ENCODE assay signal across 21 cellular contexts in the genomic region with DNA sequence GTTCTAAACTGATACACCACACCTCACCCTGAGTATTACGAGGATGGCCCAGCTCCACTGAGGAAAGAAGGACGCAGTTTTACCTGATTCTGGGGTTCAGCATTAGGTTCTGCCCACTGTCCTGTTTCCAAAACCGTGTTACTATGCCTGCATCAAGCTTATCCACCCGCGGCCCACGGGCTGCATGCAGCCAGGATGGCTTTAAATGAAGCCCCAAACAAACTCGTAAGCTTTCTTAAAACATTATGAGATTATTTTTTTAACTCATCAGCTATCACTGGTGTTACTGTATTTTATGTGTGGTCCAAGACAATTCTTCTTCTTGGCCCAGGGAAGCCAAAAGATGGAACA. TPM values are rescaled to one million over a fixed set of nuclear protein-coding genes. Genes with fewer than 3 reads are reported as not detected.
DNase-seq lines count a peak whose midpoint lies in the region; ATAC-seq and TF ChIP-seq lines count a peak whose summit lies in the region.
"Had no signal": no experiment of that assay in that cellular context is flagged by ENCODE, and none has a peak within 500 bp of the region (broad histone marks: within the 10 kb centered on the region; RNA-seq: fewer than 3 reads in every experiment).

No MANE protein-coding gene starts in this region.

- intact Hi-C loops in Calu3 (cut with micrococcal nuclease; ENCODE audit: unreplicated experiment) (no loop called here), Panc1 (cut with micrococcal nuclease; ENCODE audit: unreplicated experiment) (no loop called here), prostate gland (cut with DNase I) (no loop called here)

- no peaks in the 10 kb centered on the region for H3K79me2 ChIP-seq in H9 (ENCODE audit: insufficient read depth, low read length)

- peaks cover 49% of the 10 kb centered on the region for H3K4me1 Mint-ChIP-seq in Calu3 (ENCODE audit: low read depth, unreplicated experiment)
- peaks cover 15% of the 10 kb centered on the region for H3K4me1 Mint-ChIP-seq in neural crest cell
- peaks cover 19 to 26% of the 10 kb centered on the region in 2 experiments for H3K4me1 Mint-ChIP-seq in H9

- DNase-seq in Calu3 = no peak
- DNase-seq in Panc1 (ENCODE audit: low read depth, low spot score) = no peak
- DNase-seq in neural crest cell (ENCODE audit: low read depth, low spot score) = no peak
- no peak for DNase-seq in H9
- DNase-seq in prostate gland (ENCODE audit: low spot score) = no peak
- DNase-seq: CD4-positive, alpha-beta memory T cell; EL; GF-D8; HFFc6; MM.1S; NCI-H1048; NCI-H1417 treated with DMSO at 0.1 percent for 48 hours; NCI-H2107; NCI-H510A; NK-92 treated with Interleukin-12 subunit alpha and Interleukin-12 subunit beta, amount 100 ng/mL, for 24 hours had no signal

- no peak overlapping the region for H3K9ac ChIP-seq in skeletal muscle satellite cell (ENCODE audit: low read depth, low read length)
- H3K9ac ChIP-seq in H9 (ENCODE audit: extremely low read depth, insufficient read length, low read length) = no peak overlapping the region
- H3K9ac ChIP-seq: BLaER1 treated with 17β-estradiol and CSF1 and Interleukin-3, amounts not matched to agents 10 nM and 100 nM had no signal

- TF ChIP-seq CTCF in Calu3 (IDR thresholded peaks at IDR 0.05; ENCODE audit: unreplicated experiment) = no peak
- no peak for TF ChIP-seq CTCF in Panc1 (IDR thresholded peaks at IDR 0.05)
- TF ChIP-seq CTCF in neural crest cell (conservative IDR thresholded peaks at IDR 0.05) = no peak
- no peak for TF ChIP-seq CTCF in H9 (conservative IDR thresholded peaks at IDR 0.05)
- no peak for TF ChIP-seq CTCF in prostate gland (IDR thresholded peaks at IDR 0.05)

- no peak overlapping the region for H2BK20ac ChIP-seq in H9 (ENCODE audit: low read depth, low read length, poor library complexity, severe bottlenecking)

- H3K27me3 Mint-ChIP-seq in Calu3 (ENCODE audit: unreplicated experiment) (peaks cover 11% of the 10 kb centered on the region), neural crest cell (ENCODE audit: low read depth) (peaks cover 22% of the 10 kb centered on the region), H9 (ENCODE audit: low read depth) (peaks cover 6% of the 10 kb centered on the region)

- H3K9me3 ChIP-seq in Panc1 (ENCODE audit: control insufficient read depth, insufficient read depth, low read depth, low read length) (no peaks in the 10 kb centered on the region), skeletal muscle satellite cell (replicated peaks; ENCODE audit: low read length) (no peaks in the 10 kb centered on the region), H9 (ENCODE audit: control insufficient read depth, low read depth, low read length) (no peaks in the 10 kb centered on the region), prostate gland (no peaks in the 10 kb centered on the region)
- H3K9me3 ChIP-seq: BLaER1 treated with 17β-estradiol and CSF1 and Interleukin-3, amounts not matched to agents 10 nM and 100 nM; SJSA1 had no signal

- no peak overlapping the region for H2BK120ac ChIP-seq in H9 (ENCODE audit: low read depth, low read length, poor library complexity, severe bottlenecking)

- no peak overlapping the region for H4K5ac ChIP-seq in H9 (ENCODE audit: insufficient read length, low read depth, low read length)

- no peaks in the 10 kb centered on the region for H3K79me1 ChIP-seq in H9 (ENCODE audit: insufficient read depth, low read depth, low read length, poor library complexity, severe bottlenecking)

- H3K27ac Mint-ChIP-seq in Calu3 (ENCODE audit: unreplicated experiment) = no peak overlapping the region
- peak overlapping the region; percentile 81 for H3K27ac Mint-ChIP-seq in neural crest cell (ENCODE audit: unreplicated experiment)
- no peak overlapping the region for H3K27ac Mint-ChIP-seq in H9
- H3K27ac Mint-ChIP-seq: CD4-positive, alpha-beta memory T cell; HFFc6 had no signal

- H3K36me3 ChIP-seq in Panc1 (ENCODE audit: control insufficient read depth, insufficient read depth, low read length) (no peaks in the 10 kb centered on the region), skeletal muscle satellite cell (ENCODE audit: insufficient read depth, low read length) (no peaks in the 10 kb centered on the region), prostate gland (no peaks in the 10 kb centered on the region)
- H3K36me3 ChIP-seq: BLaER1 treated with 17β-estradiol and CSF1 and Interleukin-3, amounts not matched to agents 10 nM and 100 nM; SJSA1 had no signal

- H3K4me1 ChIP-seq in Panc1 (ENCODE audit: control insufficient read depth, insufficient read depth, low read length) (peaks cover 27% of the 10 kb centered on the region), skeletal muscle satellite cell (ENCODE audit: control insufficient read depth, insufficient read depth, low read length) (peaks cover 13% of the 10 kb centered on the region), H9 (ENCODE audit: insufficient read depth, low read length) (peaks cover 4% of the 10 kb centered on the region), prostate gland (replicated peaks) (no peaks in the 10 kb centered on the region)

- POLR2A ChIA-PET in Panc1 (lab: Charles Lee) = no interaction called here

- H2BK5ac ChIP-seq in H9 (ENCODE audit: insufficient read length, low read length) = no peak overlapping the region

- H3K4me3 Mint-ChIP-seq in Calu3 (ENCODE audit: low read depth, unreplicated experiment) = peak overlapping the region; percentile 24
- no peak overlapping the region for H3K4me3 Mint-ChIP-seq in neural crest cell
- H3K4me3 Mint-ChIP-seq in H9 = no peak overlapping the region
- H3K4me3 Mint-ChIP-seq: CD4-positive, alpha-beta memory T cell; HFFc6 had no signal

- no CpG with 5 or more reads among the region's 7 CpGs for WGBS in H9 (ENCODE audit: extremely low coverage, insufficient read length, low lambda C conversion rate)
- WGBS in prostate gland = 53% methylated on average over 7 of the region's 7 CpGs

- H4K20me1 ChIP-seq in H9 (ENCODE audit: control insufficient read depth, insufficient read depth, insufficient read length) = no peaks in the 10 kb centered on the region
- H4K20me1 ChIP-seq: BLaER1 treated with 17β-estradiol and CSF1 and Interleukin-3, amounts not matched to agents 10 nM and 100 nM had no signal

- no peak overlapping the region for H3K4ac ChIP-seq in H9 (ENCODE audit: low read depth, low read length)

- no peaks in the 10 kb centered on the region for H3K23me2 ChIP-seq in H9 (ENCODE audit: insufficient read length, low read depth, low read length, poor library complexity, severe bottlenecking)

- no peak overlapping the region for H3T11ph ChIP-seq in H9 (ENCODE audit: low read length)

- no peak overlapping the region for H3K56ac ChIP-seq in H9 (ENCODE audit: insufficient read length, low read depth, low read length)

- TF ChIP-seq POLR2A in prostate gland (IDR thresholded peaks at IDR 0.05) = no peak

- no peak overlapping the region for H2AFZ ChIP-seq in H9 (ENCODE audit: low read length)

- no peak overlapping the region for H3K18ac ChIP-seq in H9 (ENCODE audit: insufficient read length, low read depth, low read length)

- H2AK5ac ChIP-seq in H9 (ENCODE audit: insufficient read length, low read length) = no peak overlapping the region

- no peak overlapping the region for H3K14ac ChIP-seq in H9 (ENCODE audit: insufficient read depth, low read length)

- ATAC-seq in Panc1 = no peak; the same call in 1 of the 2 replicates
- no peak for ATAC-seq in GM18868 (IDR thresholded peaks at IDR 0.05; ENCODE audit: unreplicated experiment)
- ATAC-seq: Right ventricle myocardium inferior had no signal

- H3K27me3 ChIP-seq in Panc1 (ENCODE audit: control insufficient read depth, insufficient read depth, low read length) = no peaks in the 10 kb centered on the region
- H3K27me3 ChIP-seq in skeletal muscle satellite cell (ENCODE audit: control insufficient read depth, insufficient read depth, low read length) = peaks cover 14% of the 10 kb centered on the region
- H3K27me3 ChIP-seq in H9 (ENCODE audit: insufficient read depth, low read length) = no peaks in the 10 kb centered on the region
- no peaks in the 10 kb centered on the region for H3K27me3 ChIP-seq in prostate gland (replicated peaks; ENCODE audit: insufficient read depth)
- H3K27me3 ChIP-seq: BLaER1 treated with 17β-estradiol and CSF1 and Interleukin-3, amounts not matched to agents 10 nM and 100 nM had no signal

- no peak overlapping the region for H2BK15ac ChIP-seq in H9 (ENCODE audit: low read depth, low read length)

- no peak overlapping the region for H2BK12ac ChIP-seq in H9 (ENCODE audit: insufficient read length, low read depth, low read length)

- BruUV-seq in Calu3 (replicated peaks; lab: Mats Ljungman, UMichigan) (no TSS peak), Panc1 (replicated peaks; lab: Mats Ljungman, UMichigan) (no TSS peak)

- H3K4me3 ChIP-seq in Panc1 (ENCODE audit: low read depth in 2 of 2, low read length in 2 of 2) (peak overlapping the region; percentile 12 to 29; a peak in 3 of 4 replicates), skeletal muscle satellite cell (ENCODE audit: low read length) (peak overlapping the region; percentile 2), prostate gland (no peak overlapping the region)
- H3K4me3 ChIP-seq: BLaER1 treated with 17β-estradiol and CSF1 and Interleukin-3, amounts not matched to agents 10 nM and 100 nM; SJSA1 had no signal

- H4K8ac ChIP-seq in H9 (replicated peaks; ENCODE audit: insufficient read length, low read depth, low read length) = no peak overlapping the region

- H3K23ac ChIP-seq in H9 (ENCODE audit: insufficient read length, low read depth, low read length) = no peak overlapping the region

- CTCF ChIA-PET in Calu3 (lab: Charles Lee) = interaction anchor here (0.7 kb wide), 1 partner anchor 166 kb away, joined by 3 read pairs; no protein-coding TSS in a partner anchor
- CTCF ChIA-PET in Panc1 (lab: Charles Lee) = interaction anchor here (0.5 kb wide), 1 partner anchor 68 kb away, joined by 6 read pairs; no protein-coding TSS in a partner anchor

- H3K27ac ChIP-seq in Panc1 (ENCODE audit: low read length) (no peak overlapping the region), H9 (ENCODE audit: insufficient read length, low read depth, low read length) (no peak overlapping the region), prostate gland (no peak overlapping the region)
- H3K27ac ChIP-seq: BLaER1 treated with 17β-estradiol and CSF1 and Interleukin-3, amounts not matched to agents 10 nM and 100 nM; SJSA1 had no signal

- no peak overlapping the region for H4K91ac ChIP-seq in H9 (ENCODE audit: insufficient read length, low read depth, low read length)

- in situ Hi-C loops in Panc1 (cut with HindIII; ENCODE audit: low pct_unique_long_range_greater_than_20kb, low sequenced_read_pairs) = no loop called here

- H3K4me2 ChIP-seq in skeletal muscle satellite cell (ENCODE audit: low read length) = peak overlapping the region; percentile 56
- H3K4me2 ChIP-seq in H9 (ENCODE audit: insufficient read depth, insufficient read length, low read length) = no peak overlapping the region
- H3K4me2 ChIP-seq: BLaER1 treated with 17β-estradiol and CSF1 and Interleukin-3, amounts not matched to agents 10 nM and 100 nM had no signal

- no peaks in the 10 kb centered on the region for H3K9me3 Mint-ChIP-seq in Calu3 (ENCODE audit: low read depth, unreplicated experiment)
- H3K9me3 Mint-ChIP-seq in neural crest cell = no peaks in the 10 kb centered on the region
- H3K9me3 Mint-ChIP-seq in H9 = no peaks in the 10 kb centered on the region; a peak in 1 of 5 replicates
- H3K9me3 Mint-ChIP-seq: CD4-positive, alpha-beta memory T cell; HFFc6 had no signal

- H3K36me3 Mint-ChIP-seq in Calu3 (ENCODE audit: insufficient read depth, unreplicated experiment) (peaks cover 5% of the 10 kb centered on the region), neural crest cell (ENCODE audit: low read depth) (no peaks in the 10 kb centered on the region), H9 (ENCODE audit: insufficient read depth in 1 of 3, low read depth in 3 of 3) (no peaks in the 10 kb centered on the region)
- H3K36me3 Mint-ChIP-seq: CD4-positive, alpha-beta memory T cell had no signal

RNA-seq across cellular contexts. Expression of a gene that starts 4.0 kb away (rescaled TPM):
- total RNA-seq in Calu3 (2022) = not detected in 2 replicates
- not detected for total RNA-seq in Panc1 (2021; ENCODE audit: unreplicated experiment)
- not detected for polyA plus RNA-seq in Panc1 (2012; ENCODE audit: insufficient read length)
- total RNA-seq in neural crest cell = not detected in 2 replicates
- not detected in 2 replicates for total RNA-seq in skeletal muscle satellite cell (2012; rRNA removed)
- not detected in 2 replicates for total RNA-seq in H9 (2021)
- 10 to 100 TPM in 1 of 2 donors, under 1 TPM in 1; 0.09 to 33.5 TPM for total RNA-seq in prostate gland
- total RNA-seq: CD4-positive, alpha-beta memory T cell; HFFc6; LHCN-M2; SJSA1 had no signal
- polyA plus RNA-seq: CD4-positive, alpha-beta memory T cell had no signal

RNA-seq across cellular contexts. Expression of a gene that starts 10.0 kb away (rescaled TPM):
- total RNA-seq in Calu3 (2022) = 19.9 and 21.9 TPM in 2 replicates
- total RNA-seq in Panc1 (2021; ENCODE audit: unreplicated experiment) = 7.1 TPM
- 3.9 TPM for polyA plus RNA-seq in Panc1 (2012; ENCODE audit: insufficient read length)
- total RNA-seq in neural crest cell = 13.8 and 14.4 TPM in 2 replicates
- 10.0 and 10.4 TPM in 2 replicates for total RNA-seq in skeletal muscle satellite cell (2012; rRNA removed)
- total RNA-seq in H9 (2021) = 5.7 and 6.9 TPM in 2 replicates
- 10 to 100 TPM in 1 of 2 donors, 1 to 10 TPM in 1; 4.4 to 16.4 TPM for total RNA-seq in prostate gland

Comparison
In these comparisons a context has a peak if more than half of its experiments do, and no peak if none do; other contexts are left out.
1. H3K4me3 ChIP-seq: peak in Panc1 (2 of 2) and skeletal muscle satellite cell (single experiment); none in prostate gland (0 of 2).